ENCODE assay signal across 21 cellular contexts in genomic region chr1:24656046-24656445, GRCh38.
"Had no signal": no experiment of that assay in that cellular context is flagged by ENCODE, and none has a peak within 500 bp of the region (broad histone marks: within the 10 kb centered on the region; RNA-seq: fewer than 3 reads in every experiment).

No MANE protein-coding gene starts in this region.

- H3K27ac Mint-ChIP-seq: activated naive CD8-positive, alpha-beta T cell treated with anti-CD3 and anti-CD28 coated beads, Interleukin-2, amount 10 ng/mL, durations not matched to agents 7 days and 5 days; brain; stimulated activated memory B cell treated with anti-CD40 and anti-IgM and Interleukin-4, amounts not matched to agents 10 μg/mL and 1 μg/mL and 100 μg/mL, for 72 hours; T-cell had no signal

- H3K4me1 ChIP-seq: parathyroid adenoma, thyroid gland had no signal

- H3K9me3 ChIP-seq: neutrophil, thyroid gland had no signal

- H3K9me3 Mint-ChIP-seq: activated naive CD8-positive, alpha-beta T cell treated with anti-CD3 and anti-CD28 coated beads, Interleukin-2, amount 10 ng/mL, durations not matched to agents 7 days and 5 days; activated T-cell treated with anti-CD3 and anti-CD28 coated beads, Interleukin-2, amount 50 U/mL, for 4 hours; brain; effector memory CD8-positive, alpha-beta T cell; naive thymus-derived CD8-positive, alpha-beta T cell; stimulated activated memory B cell treated with anti-CD40 and anti-IgM and Interleukin-4, amounts not matched to agents 10 μg/mL and 1 μg/mL and 100 μg/mL, for 72 hours; T-cell had no signal

- ATAC-seq: activated T-cell treated with anti-CD3 and anti-CD28 coated beads, Interleukin-2, amount 50 U/mL, for 4 hours; effector memory CD8-positive, alpha-beta T cell; naive thymus-derived CD8-positive, alpha-beta T cell; sciatic nerve; SK-N-SH treated with all-trans-retinoic acid at 6 μM for 48 hours; stimulated activated memory B cell treated with anti-CD40 and anti-IgM and Interleukin-4, amounts not matched to agents 10 μg/mL and 1 μg/mL and 100 μg/mL, for 72 hours; T-cell had no signal

- H3K27me3 Mint-ChIP-seq: activated naive CD8-positive, alpha-beta T cell treated with anti-CD3 and anti-CD28 coated beads, Interleukin-2, amount 10 ng/mL, durations not matched to agents 7 days and 5 days; brain; effector memory CD8-positive, alpha-beta T cell; naive thymus-derived CD8-positive, alpha-beta T cell; stimulated activated memory B cell treated with anti-CD40 and anti-IgM and Interleukin-4, amounts not matched to agents 10 μg/mL and 1 μg/mL and 100 μg/mL, for 72 hours; T-cell had no signal

- DNase-seq: activated CD4-positive, alpha-beta T cell treated with anti-CD3 and anti-CD28 coated beads, Interleukin-2, amount 50 U/mL, for 48 hours; activated effector memory CD4-positive, alpha-beta T cell treated with anti-CD3 and anti-CD28 coated beads, Interleukin-2, amount 50 U/mL, for 16 hours; activated naive CD8-positive, alpha-beta T cell treated with anti-CD3 and anti-CD28 coated beads, Interleukin-2, amount 10 ng/mL, durations not matched to agents 7 days and 5 days; activated T-cell treated with anti-CD3 and anti-CD28 coated beads, Interleukin-2, amount 50 U/mL, for 4 hours; caudate nucleus; effector memory CD8-positive, alpha-beta T cell; foreskin fibroblast; mesendoderm; naive thymus-derived CD8-positive, alpha-beta T cell; stimulated activated CD4-positive, alpha-beta T cell treated with anti-CD3 and anti-CD28 coated beads, Interleukin-4, amount 100 ng/mL, for 24 hours; T-cell; T-helper 9 cell; thyroid gland; WERI-Rb-1 had no signal

- H3K4me3 Mint-ChIP-seq: activated naive CD8-positive, alpha-beta T cell treated with anti-CD3 and anti-CD28 coated beads, Interleukin-2, amount 10 ng/mL, durations not matched to agents 7 days and 5 days; activated T-cell treated with anti-CD3 and anti-CD28 coated beads, Interleukin-2, amount 50 U/mL, for 4 hours; brain; effector memory CD8-positive, alpha-beta T cell; naive thymus-derived CD8-positive, alpha-beta T cell; stimulated activated memory B cell treated with anti-CD40 and anti-IgM and Interleukin-4, amounts not matched to agents 10 μg/mL and 1 μg/mL and 100 μg/mL, for 72 hours; T-cell had no signal

- H3K27me3 ChIP-seq: hepatocyte, neutrophil, thyroid gland had no signal

- H3K4me3 ChIP-seq: hepatocyte, thyroid gland had no signal

- H3K27ac ChIP-seq: hepatocyte, neutrophil, parathyroid adenoma, thyroid gland, WERI-Rb-1 had no signal
